Comparison of ENCODE assay signal across 1 cellular context in the genomic region with DNA sequence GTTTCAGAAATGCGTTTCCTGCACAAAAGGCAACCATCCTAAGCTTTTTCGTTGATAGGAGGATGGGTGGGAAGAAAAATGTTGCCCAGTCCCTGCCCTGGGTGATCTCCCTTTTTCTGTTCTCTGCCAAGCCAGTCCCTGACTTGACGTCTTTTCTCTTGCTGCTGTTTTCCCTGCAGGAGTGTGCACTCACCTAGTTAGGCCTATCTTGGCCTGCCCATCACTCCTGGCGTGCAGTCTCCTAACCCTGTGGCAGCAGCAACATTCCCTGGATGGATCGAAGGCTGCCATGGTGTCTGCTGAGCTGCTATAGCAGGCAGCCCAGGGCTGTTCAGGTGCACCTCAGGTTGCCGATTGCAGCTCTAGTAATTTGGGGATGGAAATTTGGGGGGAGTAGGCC.
TF ChIP-seq lines count a peak whose summit lies in the region.

No MANE protein-coding gene starts in this region.

TF ChIP-seq in GM12878, 131 proteins besides CTCF, POLR2A, EP300 and RAD21:
- TF ChIP-seq IKZF1 (conservative IDR thresholded peaks at IDR 0.05) (no peak), ZNF207 (IDR thresholded peaks at IDR 0.05; ENCODE audit: borderline replicate concordance) (no peak), NFXL1 (IDR thresholded peaks at IDR 0.05; ENCODE audit: borderline replicate concordance) (no peak), SMAD1 (IDR thresholded peaks at IDR 0.05; ENCODE audit: low read depth, partially characterized antibody) (no peak), TAF1 (IDR thresholded peaks at IDR 0.05; ENCODE audit: borderline replicate concordance, low read depth, low read length) (no peak), NRF1 (conservative IDR thresholded peaks at IDR 0.05; ENCODE audit: low read depth, low read length) (no peak), RUNX3 (IDR thresholded peaks at IDR 0.05; ENCODE audit: low read length) (no peak), NFYA (IDR thresholded peaks at IDR 0.05; ENCODE audit: borderline replicate concordance, low read depth, low read length) (no peak), POLR2AphosphoS5 (IDR thresholded peaks at IDR 0.05; ENCODE audit: low read length) (no peak), PML (IDR thresholded peaks at IDR 0.05; ENCODE audit: low read length) (no peak), EED (IDR thresholded peaks at IDR 0.05; ENCODE audit: low read depth) (no peak), SIX5 (IDR thresholded peaks at IDR 0.05; ENCODE audit: low read depth, low read length, severe bottlenecking) (no peak)
- TF ChIP-seq, protein P1, sequence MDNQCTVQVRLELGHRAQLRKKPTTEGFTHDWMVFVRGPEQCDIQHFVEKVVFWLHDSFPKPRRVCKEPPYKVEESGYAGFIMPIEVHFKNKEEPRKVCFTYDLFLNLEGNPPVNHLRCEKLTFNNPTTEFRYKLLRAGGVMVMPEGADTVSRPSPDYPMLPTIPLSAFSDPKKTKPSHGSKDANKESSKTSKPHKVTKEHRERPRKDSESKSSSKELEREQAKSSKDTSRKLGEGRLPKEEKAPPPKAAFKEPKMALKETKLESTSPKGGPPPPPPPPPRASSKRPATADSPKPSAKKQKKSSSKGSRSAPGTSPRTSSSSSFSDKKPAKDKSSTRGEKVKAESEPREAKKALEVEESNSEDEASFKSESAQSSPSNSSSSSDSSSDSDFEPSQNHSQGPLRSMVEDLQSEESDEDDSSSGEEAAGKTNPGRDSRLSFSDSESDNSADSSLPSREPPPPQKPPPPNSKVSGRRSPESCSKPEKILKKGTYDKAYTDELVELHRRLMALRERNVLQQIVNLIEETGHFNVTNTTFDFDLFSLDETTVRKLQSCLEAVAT (IDR thresholded peaks at IDR 0.05) = no peak
- TF ChIP-seq, protein P2, sequence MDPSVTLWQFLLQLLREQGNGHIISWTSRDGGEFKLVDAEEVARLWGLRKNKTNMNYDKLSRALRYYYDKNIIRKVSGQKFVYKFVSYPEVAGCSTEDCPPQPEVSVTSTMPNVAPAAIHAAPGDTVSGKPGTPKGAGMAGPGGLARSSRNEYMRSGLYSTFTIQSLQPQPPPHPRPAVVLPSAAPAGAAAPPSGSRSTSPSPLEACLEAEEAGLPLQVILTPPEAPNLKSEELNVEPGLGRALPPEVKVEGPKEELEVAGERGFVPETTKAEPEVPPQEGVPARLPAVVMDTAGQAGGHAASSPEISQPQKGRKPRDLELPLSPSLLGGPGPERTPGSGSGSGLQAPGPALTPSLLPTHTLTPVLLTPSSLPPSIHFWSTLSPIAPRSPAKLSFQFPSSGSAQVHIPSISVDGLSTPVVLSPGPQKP (IDR thresholded peaks at IDR 0.05; ENCODE audit: low read depth, low read length) = no peak
